Comparison of ENCODE assay signal across 1 cellular context in the genomic region with DNA sequence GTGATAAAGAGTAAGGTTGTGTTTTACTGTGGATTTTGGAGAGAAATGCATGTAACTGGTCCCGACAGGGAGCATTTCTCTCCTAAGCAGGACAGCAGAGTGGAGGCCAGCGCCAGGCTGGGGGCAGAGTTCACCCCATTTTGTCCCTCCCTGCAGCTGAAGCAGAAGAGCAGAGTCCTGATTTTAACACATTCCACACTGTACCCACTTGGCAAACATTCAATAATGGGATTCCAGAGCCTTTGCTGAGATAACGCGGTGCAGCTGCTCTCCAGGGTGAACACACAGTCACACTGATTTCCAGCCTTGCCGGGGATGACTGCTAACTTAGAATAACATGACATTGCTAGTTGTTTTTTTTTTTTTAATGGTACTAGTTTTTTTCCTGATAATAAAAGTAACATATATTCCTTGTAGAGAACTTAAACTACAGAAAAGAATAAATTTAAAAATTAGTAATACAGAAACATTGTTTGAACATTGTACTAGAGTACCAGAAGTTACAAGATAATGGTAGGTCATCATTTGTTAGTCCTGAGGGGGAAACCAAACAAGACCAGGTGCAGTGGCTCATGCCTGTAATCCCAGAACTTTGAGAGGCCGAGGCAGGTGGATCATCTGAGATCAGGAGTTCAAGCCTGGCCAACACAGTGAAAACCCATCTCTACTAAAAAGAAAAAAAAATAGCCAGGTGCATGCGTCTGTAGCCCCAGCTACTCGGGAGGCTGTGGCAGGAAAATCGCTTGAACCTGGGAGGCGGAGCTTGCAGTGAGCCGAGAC.
TF ChIP-seq lines count a peak whose summit lies in the region.

No MANE protein-coding gene starts in this region.

TF ChIP-seq in SK-N-SH, 30 proteins besides CTCF, POLR2A, EP300 and RAD21 (continued from another document):
- TF ChIP-seq EZH2phosphoT487 (IDR thresholded peaks at IDR 0.05; ENCODE audit: borderline replicate concordance, low read depth): no peak
